17 cellular contexts compared by ENCODE assay signal in genomic region chr14:37889087-37889486, GRCh38.
DNase-seq lines count a peak whose midpoint lies in the region; ATAC-seq, FAIRE-seq and TF ChIP-seq lines count a peak whose summit lies in the region.
"Had no signal": no experiment of that assay in that cellular context is flagged by ENCODE, and none has a peak within 500 bp of the region (broad histone marks: within the 10 kb centered on the region; RNA-seq: fewer than 3 reads in every experiment).

No MANE protein-coding gene starts in this region.

- no peak overlapping the region for H3K27ac ChIP-seq in right atrium auricular region
- H3K27ac ChIP-seq: heart right ventricle, neural progenitor cell, vagina had no signal

- H3K4me3 ChIP-seq in right atrium auricular region (no peak overlapping the region), choroid plexus epithelial cell (ENCODE audit: low read depth, low read length) (no peak overlapping the region)
- H3K4me3 ChIP-seq: heart right ventricle, neural progenitor cell, vagina had no signal

- peak; percentile 16 for ATAC-seq in Right ventricle myocardium inferior
- ATAC-seq in GM18873 (IDR thresholded peaks at IDR 0.05; ENCODE audit: low FRiP score, unreplicated experiment): no peak
- ATAC-seq: activated CD8-positive, alpha-beta T cell treated with anti-CD3 and anti-CD28 coated beads for 36 hours had no signal

- TF ChIP-seq CTCF in right atrium auricular region (IDR thresholded peaks at IDR 0.05) (no peak), choroid plexus epithelial cell (conservative IDR thresholded peaks at IDR 0.05; ENCODE audit: low read depth, low read length) (no peak)

- no peak for FAIRE-seq in urothelium cell line (lab: Jason Lieb, UNC)
- FAIRE-seq: islet of Langerhans had no signal

- no peaks in the 10 kb centered on the region for H3K27me3 ChIP-seq in right atrium auricular region
- H3K27me3 ChIP-seq: heart right ventricle, neural progenitor cell, vagina had no signal

- H3K9me3 ChIP-seq in right atrium auricular region: no peaks in the 10 kb centered on the region
- H3K9me3 ChIP-seq: heart right ventricle, vagina had no signal

- H3K36me3 ChIP-seq in right atrium auricular region: no peaks in the 10 kb centered on the region
- H3K36me3 ChIP-seq: heart right ventricle, neural progenitor cell, vagina had no signal

- intact Hi-C loops in Right ventricle myocardium inferior (cut with DNase I): no loop called here

- no peak for DNase-seq in Right ventricle myocardium inferior (ENCODE audit: missing footprints)
- no peak for DNase-seq in right atrium auricular region (ENCODE audit: low spot score)
- DNase-seq in NCI-H345 treated with DMSO at 0.1 percent for 48 hours (lab: John Stamatoyannopoulos, UW; ENCODE audit: unreplicated experiment): peak; percentile 36
- DNase-seq in choroid plexus epithelial cell (ENCODE audit: low read depth): peak; percentile 61
- peak; percentile 21 for DNase-seq in urothelium cell line (ENCODE audit: low spot score)
- DNase-seq in CD1c-positive myeloid dendritic cell (ENCODE audit: extremely low spot score): no peak
- no peak for DNase-seq in GM19238 (ENCODE audit: insufficient read length, low spot score)
- DNase-seq: activated CD8-positive, alpha-beta T cell treated with anti-CD3 and anti-CD28 coated beads for 36 hours; caudate nucleus; effector memory CD4-positive, alpha-beta T cell; NCI-H774; T-helper 1 cell had no signal

- peaks cover 0 to 7% of the 10 kb centered on the region in 2 donors for H3K4me1 ChIP-seq in right atrium auricular region
- H3K4me1 ChIP-seq: neural progenitor cell, vagina had no signal

Comparison
In these comparisons a context has a peak if more than half of its experiments do, and no peak if none do; other contexts are left out.
1. DNase-seq: peak in NCI-H345 treated with DMSO at 0.1 percent for 48 hours (single experiment), choroid plexus epithelial cell (single experiment) and urothelium cell line (single experiment); none in Right ventricle myocardium inferior (single experiment), right atrium auricular region (single experiment), CD1c-positive myeloid dendritic cell (single experiment) and GM19238 (single experiment).